8 cellular contexts compared by ENCODE assay signal in genomic region chr15:78750974-78751601, GRCh38.
DNase-seq lines count a peak whose midpoint lies in the region; ATAC-seq, FAIRE-seq and TF ChIP-seq lines count a peak whose summit lies in the region.
"Not testable (repeated sequence)": the region's sequence is repeated elsewhere in the genome, so short reads cannot be mapped to it uniquely, and the experiment has no call there.

No MANE protein-coding gene starts in this region.

- peak overlapping the region; percentile 33 for H3K4me3 Mint-ChIP-seq in activated naive CD8-positive, alpha-beta T cell treated with anti-CD3 and anti-CD28 coated beads for 36 hours
- H3K4me3 Mint-ChIP-seq in progenitor cell of endocrine pancreas (ENCODE audit: low read depth): not testable (repeated sequence)
- H3K4me3 Mint-ChIP-seq in type B pancreatic cell: peak overlapping the region; percentile 58

- H3K36me3 ChIP-seq in cardiac muscle cell: not testable (repeated sequence)

- TF ChIP-seq POLR2A in GM12892 (IDR thresholded peaks at IDR 0.05; ENCODE audit: low read depth, low read length): not testable (repeated sequence)

- not testable (repeated sequence) for H3K9me3 ChIP-seq in cardiac muscle cell (ENCODE audit: low read depth)

- H3K36me3 Mint-ChIP-seq in activated naive CD8-positive, alpha-beta T cell treated with anti-CD3 and anti-CD28 coated beads for 36 hours; progenitor cell of endocrine pancreas (ENCODE audit: insufficient read depth); type B pancreatic cell: not testable (repeated sequence)

- TF ChIP-seq CTCF in cardiac muscle cell (IDR thresholded peaks at IDR 0.05; ENCODE audit: low read depth, low read length): peak; percentile 79
- peak; percentile 81 for TF ChIP-seq CTCF in progenitor cell of endocrine pancreas (IDR thresholded peaks at IDR 0.05; ENCODE audit: unreplicated experiment)
- peak; percentile 85 for TF ChIP-seq CTCF in type B pancreatic cell (conservative IDR thresholded peaks at IDR 0.05)

- H3K27me3 Mint-ChIP-seq in activated naive CD8-positive, alpha-beta T cell treated with anti-CD3 and anti-CD28 coated beads for 36 hours; type B pancreatic cell: not testable (repeated sequence)
- H3K27me3 Mint-ChIP-seq in progenitor cell of endocrine pancreas: peaks cover 16% of the 10 kb centered on the region

- not testable (repeated sequence) for H3K4me1 Mint-ChIP-seq in activated naive CD8-positive, alpha-beta T cell treated with anti-CD3 and anti-CD28 coated beads for 36 hours; progenitor cell of endocrine pancreas (ENCODE audit: low read depth)
- H3K4me1 Mint-ChIP-seq in type B pancreatic cell (ENCODE audit: unreplicated experiment): peaks cover 13% of the 10 kb centered on the region

- ATAC-seq in HG02852 (IDR thresholded peaks at IDR 0.05; ENCODE audit: unreplicated experiment): peak; percentile 86

- H3K4me3 ChIP-seq in cardiac muscle cell: not testable (repeated sequence)

- not testable (repeated sequence) for H3K9me3 Mint-ChIP-seq in activated naive CD8-positive, alpha-beta T cell treated with anti-CD3 and anti-CD28 coated beads for 36 hours; progenitor cell of endocrine pancreas (ENCODE audit: low read depth); type B pancreatic cell

- H3K4me1 ChIP-seq in cardiac muscle cell (ENCODE audit: low read depth): not testable (repeated sequence)

- not testable (repeated sequence) for H3K27me3 ChIP-seq in cardiac muscle cell

- FAIRE-seq in GM12892 (lab: Jason Lieb, UNC): peak; percentile 95

- DNase-seq in GM12892 (ENCODE audit: insufficient read length): peak; percentile 83
- peak; percentile 82 to 97 (median 91) for DNase-seq in NCI-H1417 (lab: John Stamatoyannopoulos, UW)
- DNase-seq in SW 1271 (lab: John Stamatoyannopoulos, UW): peak; percentile 55 to 70
- peak; percentile 93 for DNase-seq in activated naive CD8-positive, alpha-beta T cell treated with anti-CD3 and anti-CD28 coated beads for 36 hours
- peak; percentile 91 to 97 for DNase-seq in cardiac muscle cell (ENCODE audit: low read depth in 1 of 2, low spot score in 1 of 2)
- peak; percentile 93 for DNase-seq in progenitor cell of endocrine pancreas (ENCODE audit: low spot score, unreplicated experiment)
- peak; percentile 94 for DNase-seq in type B pancreatic cell (ENCODE audit: extremely low spot score, unreplicated experiment)

- H3K27ac Mint-ChIP-seq in activated naive CD8-positive, alpha-beta T cell treated with anti-CD3 and anti-CD28 coated beads for 36 hours; progenitor cell of endocrine pancreas; type B pancreatic cell: not testable (repeated sequence)

- H3K27ac ChIP-seq in cardiac muscle cell: not testable (repeated sequence)
